ENCODE assay signal across 28 cellular contexts in the genomic region with DNA sequence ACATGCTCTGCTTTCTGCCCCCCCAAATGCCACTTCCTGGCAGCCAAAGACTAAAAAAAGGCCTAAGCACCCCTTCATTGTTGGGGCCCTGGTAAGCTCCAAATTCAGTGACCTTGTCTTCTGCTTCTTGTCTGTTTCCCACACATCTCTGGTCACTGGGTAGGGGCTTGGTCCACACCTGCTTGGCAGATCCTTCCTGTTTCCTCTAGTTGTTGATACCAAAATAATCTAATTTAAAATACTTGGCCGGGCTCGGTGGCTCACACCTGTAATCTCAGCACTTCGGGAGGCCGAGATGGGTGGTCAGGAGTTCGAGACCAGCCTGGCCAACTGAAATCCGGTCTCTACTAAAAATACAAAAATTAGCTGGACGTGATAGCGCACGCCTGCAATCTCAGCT.
"Had no signal": no experiment of that assay in that cellular context is flagged by ENCODE, and none has a peak within 500 bp of the region (broad histone marks: within the 10 kb centered on the region; RNA-seq: fewer than 3 reads in every experiment).

No MANE protein-coding gene starts in this region.

- H3K4me3 ChIP-seq: colonic mucosa, esophagus muscularis mucosa, gastroesophageal sphincter, heart right ventricle, left lung, ovary, right lobe of liver, thoracic aorta, tibial nerve, upper lobe of left lung had no signal

- H3K27me3 Mint-ChIP-seq: naive thymus-derived CD8-positive, alpha-beta T cell; stimulated activated naive CD8-positive, alpha-beta T cell treated with anti-CD3 and anti-CD28 coated beads, Interleukin-15, Interleukin-2, amounts not matched to agents 100 ng/mL and 50 ng/mL, for 24 hours had no signal

- H3K36me3 ChIP-seq: colonic mucosa, esophagus muscularis mucosa, gastroesophageal sphincter, heart right ventricle, left lung, ovary, right lobe of liver, thoracic aorta, tibial nerve, upper lobe of left lung had no signal

- H3K27me3 ChIP-seq: colonic mucosa, esophagus muscularis mucosa, foreskin keratinocyte, gastroesophageal sphincter, heart right ventricle, ovary, right lobe of liver, tibial nerve, upper lobe of left lung had no signal

- H3K9me3 Mint-ChIP-seq: dendritic cell treated with granulocyte-macrophage colony-stimulating factor and Interleukin-4, amounts not matched to agents 40 ng/mL and 50 ng/mL, for 4 days had no signal

- H3K27ac Mint-ChIP-seq: dendritic cell treated with granulocyte-macrophage colony-stimulating factor and Interleukin-4, amounts not matched to agents 40 ng/mL and 50 ng/mL, for 4 days; nephron progenitor cell; progenitor cell of endocrine pancreas; stimulated activated effector memory CD8-positive, alpha-beta T cell treated with anti-CD3 and anti-CD28 coated beads, Interleukin-12 subunit alpha, Interleukin-12 subunit beta, amount 100 ng/mL, for 72 hours; stimulated activated naive CD8-positive, alpha-beta T cell treated with anti-CD3 and anti-CD28 coated beads, Interleukin-15, Interleukin-2, amounts not matched to agents 100 ng/mL and 50 ng/mL, for 24 hours had no signal

- H3K27ac ChIP-seq: colonic mucosa, esophagus muscularis mucosa, foreskin keratinocyte, gastroesophageal sphincter, heart right ventricle, left lung, ovary, right lobe of liver, thoracic aorta, tibial nerve, upper lobe of left lung had no signal

- H3K4me3 Mint-ChIP-seq: dendritic cell treated with granulocyte-macrophage colony-stimulating factor and Interleukin-4, amounts not matched to agents 40 ng/mL and 50 ng/mL, for 4 days; naive thymus-derived CD8-positive, alpha-beta T cell; nephron progenitor cell; stimulated activated effector memory CD8-positive, alpha-beta T cell treated with anti-CD3 and anti-CD28 coated beads, Interleukin-12 subunit alpha, Interleukin-12 subunit beta, amount 100 ng/mL, for 72 hours; stimulated activated naive CD8-positive, alpha-beta T cell treated with anti-CD3 and anti-CD28 coated beads, Interleukin-15, Interleukin-2, amounts not matched to agents 100 ng/mL and 50 ng/mL, for 24 hours had no signal

- H3K9me3 ChIP-seq: colonic mucosa, esophagus muscularis mucosa, gastroesophageal sphincter, left lung, ovary, right lobe of liver, thoracic aorta, tibial nerve, upper lobe of left lung had no signal

- ATAC-seq: foreskin keratinocyte; gastroesophageal sphincter; left cardiac atrium; left lung; naive thymus-derived CD8-positive, alpha-beta T cell; right lobe of liver; stimulated activated effector memory CD8-positive, alpha-beta T cell treated with anti-CD3 and anti-CD28 coated beads, Interleukin-12 subunit alpha, Interleukin-12 subunit beta, amount 100 ng/mL, for 72 hours had no signal

- H3K4me1 ChIP-seq: foreskin keratinocyte, left lung, right lobe of liver had no signal

- DNase-seq: effector memory CD4-positive, alpha-beta T cell; foreskin keratinocyte; glutamatergic neuron; heart right ventricle; hippocampal formation; left cardiac atrium; left lung; mesendoderm; midbrain; naive thymus-derived CD8-positive, alpha-beta T cell; nephron progenitor cell; nucleus accumbens; ovary; right lobe of liver; small intestine; stimulated activated CD4-positive, alpha-beta T cell treated with anti-CD3 and anti-CD28 coated beads, Interleukin-12 subunit alpha, Interleukin-12 subunit beta, amount 100 ng/mL, for 4 hours; stimulated activated CD4-positive, alpha-beta T cell treated with anti-CD3 and anti-CD28 coated beads, Interleukin-1b, Interleukin-23, amount 100 ng/mL, for 48 hours; stimulated activated CD4-positive, alpha-beta T cell treated with anti-CD3 and anti-CD28 coated beads, Interleukin-4, amount 100 ng/mL, for 24 hours; upper lobe of left lung had no signal
